ENCODE assay signal across 1 cellular context in genomic region chr19:56594783-56595547, GRCh38.
A peak's percentile ranks its signal among the peaks of the same experiment; 100 is the strongest.
TF ChIP-seq lines count a peak whose summit lies in the region.

ZNF71 (plus strand) TSS chr19:56595302; CDS start chr19:56601559, 6,257 bp downstream.

TF ChIP-seq in HepG2, 621 proteins besides CTCF, POLR2A, EP300 and RAD21 (continued from another document and continues in another):
- TF ChIP-seq THAP9 (CRISPR knock-in tag; IDR thresholded peaks at IDR 0.05; ENCODE audit: borderline replicate concordance) (no peak), TMF1 (CRISPR knock-in tag; IDR thresholded peaks at IDR 0.05; ENCODE audit: low read depth) (peak; percentile 84; the same call in 1 of the 2 replicates), ZNF513 (CRISPR knock-in tag; conservative IDR thresholded peaks at IDR 0.05) (no peak), CREB1 (IDR thresholded peaks at IDR 0.05) (no peak), CREB1 (CRISPR knock-in tag; IDR thresholded peaks at IDR 0.05) (no peak), GPBP1L1 (CRISPR knock-in tag; IDR thresholded peaks at IDR 0.05) (no peak), BHLHE40 (IDR thresholded peaks at IDR 0.05; ENCODE audit: low read length) (no peak), ZFP36L2 (CRISPR knock-in tag; IDR thresholded peaks at IDR 0.05) (no peak), GATAD2A (CRISPR knock-in tag; IDR thresholded peaks at IDR 0.05) (no peak), THRA (CRISPR knock-in tag; IDR thresholded peaks at IDR 0.05; ENCODE audit: borderline replicate concordance) (no peak), NFKB2 (CRISPR knock-in tag; IDR thresholded peaks at IDR 0.05; ENCODE audit: borderline replicate concordance) (no peak), SP140L (CRISPR knock-in tag; IDR thresholded peaks at IDR 0.05; ENCODE audit: borderline replicate concordance) (no peak), ZNF83 (CRISPR knock-in tag; IDR thresholded peaks at IDR 0.05; ENCODE audit: borderline replicate concordance) (no peak), KLF11 (CRISPR knock-in tag; IDR thresholded peaks at IDR 0.05) (no peak), ASH2L (IDR thresholded peaks at IDR 0.05; ENCODE audit: insufficient read length, low read depth, low read length) (peak; percentile 64), FOXA3 (CRISPR knock-in tag; IDR thresholded peaks at IDR 0.05) (no peak), MED8 (CRISPR knock-in tag; IDR thresholded peaks at IDR 0.05; ENCODE audit: insufficient replicate concordance) (no peak), ZFY (CRISPR knock-in tag; IDR thresholded peaks at IDR 0.05) (peak; percentile 97), ZNF883 (CRISPR knock-in tag; IDR thresholded peaks at IDR 0.05; ENCODE audit: not compliant biosample characterization) (peak; percentile 90), GABPB1 (CRISPR knock-in tag; IDR thresholded peaks at IDR 0.05) (peak; percentile 88), SP4 (CRISPR knock-in tag; IDR thresholded peaks at IDR 0.05) (0 out of 2 replicates have a peak, but pooled peaks have one; percentile 39), NFKBIZ (CRISPR knock-in tag; IDR thresholded peaks at IDR 0.05) (no peak), TBX2 (CRISPR knock-in tag; IDR thresholded peaks at IDR 0.05; ENCODE audit: borderline replicate concordance) (peak; percentile 35; the same call in 1 of the 2 replicates), ZNF432 (CRISPR knock-in tag; IDR thresholded peaks at IDR 0.05; ENCODE audit: borderline replicate concordance) (no peak), FOXP1 (IDR thresholded peaks at IDR 0.05) (no peak), FOXP1 (CRISPR knock-in tag; IDR thresholded peaks at IDR 0.05) (no peak), CEBPG (CRISPR knock-in tag; IDR thresholded peaks at IDR 0.05) (no peak), DPF2 (CRISPR knock-in tag; IDR thresholded peaks at IDR 0.05; ENCODE audit: borderline replicate concordance, low read depth) (no peak), TEAD3 (CRISPR knock-in tag; optimal IDR thresholded peaks at IDR 0.05; ENCODE audit: borderline replicate concordance) (no peak), ARNT (IDR thresholded peaks at IDR 0.05) (no peak), POLR2G (IDR thresholded peaks at IDR 0.05; ENCODE audit: low read depth, low read length) (peak; percentile 60), ZNF160 (CRISPR knock-in tag; IDR thresholded peaks at IDR 0.05) (peak; percentile 49; the same call in 1 of the 2 replicates), EZH2 (conservative IDR thresholded peaks at IDR 0.05; ENCODE audit: low read depth, low read length) (no peak), MBNL3 (CRISPR knock-in tag; conservative IDR thresholded peaks at IDR 0.05) (no peak), ZNF878 (CRISPR knock-in tag; IDR thresholded peaks at IDR 0.05) (no peak), STAG1 (CRISPR knock-in tag; IDR thresholded peaks at IDR 0.05) (no peak), CREBL2 (CRISPR knock-in tag; IDR thresholded peaks at IDR 0.05; ENCODE audit: borderline replicate concordance) (0 out of 2 replicates have a peak, but pooled peaks have one; percentile 40), MATR3 (CRISPR knock-in tag; IDR thresholded peaks at IDR 0.05) (no peak), LCORL (IDR thresholded peaks at IDR 0.05) (no peak), LCORL (CRISPR knock-in tag; IDR thresholded peaks at IDR 0.05) (peak; percentile 39), HOXA5 (CRISPR knock-in tag; IDR thresholded peaks at IDR 0.05) (no peak), ADNP (CRISPR knock-in tag; IDR thresholded peaks at IDR 0.05) (0 out of 2 replicates have a peak, but pooled peaks have one; percentile 60), ATF7-NPFF (CRISPR knock-in tag; IDR thresholded peaks at IDR 0.05; ENCODE audit: low read depth) (0 out of 2 replicates have a peak, but pooled peaks have one; percentile 55), ISX (CRISPR knock-in tag; conservative IDR thresholded peaks at IDR 0.05) (no peak), ZNF337 (CRISPR knock-in tag; IDR thresholded peaks at IDR 0.05; ENCODE audit: borderline replicate concordance, low read depth) (no peak)
- TF ChIP-seq, protein P1, sequence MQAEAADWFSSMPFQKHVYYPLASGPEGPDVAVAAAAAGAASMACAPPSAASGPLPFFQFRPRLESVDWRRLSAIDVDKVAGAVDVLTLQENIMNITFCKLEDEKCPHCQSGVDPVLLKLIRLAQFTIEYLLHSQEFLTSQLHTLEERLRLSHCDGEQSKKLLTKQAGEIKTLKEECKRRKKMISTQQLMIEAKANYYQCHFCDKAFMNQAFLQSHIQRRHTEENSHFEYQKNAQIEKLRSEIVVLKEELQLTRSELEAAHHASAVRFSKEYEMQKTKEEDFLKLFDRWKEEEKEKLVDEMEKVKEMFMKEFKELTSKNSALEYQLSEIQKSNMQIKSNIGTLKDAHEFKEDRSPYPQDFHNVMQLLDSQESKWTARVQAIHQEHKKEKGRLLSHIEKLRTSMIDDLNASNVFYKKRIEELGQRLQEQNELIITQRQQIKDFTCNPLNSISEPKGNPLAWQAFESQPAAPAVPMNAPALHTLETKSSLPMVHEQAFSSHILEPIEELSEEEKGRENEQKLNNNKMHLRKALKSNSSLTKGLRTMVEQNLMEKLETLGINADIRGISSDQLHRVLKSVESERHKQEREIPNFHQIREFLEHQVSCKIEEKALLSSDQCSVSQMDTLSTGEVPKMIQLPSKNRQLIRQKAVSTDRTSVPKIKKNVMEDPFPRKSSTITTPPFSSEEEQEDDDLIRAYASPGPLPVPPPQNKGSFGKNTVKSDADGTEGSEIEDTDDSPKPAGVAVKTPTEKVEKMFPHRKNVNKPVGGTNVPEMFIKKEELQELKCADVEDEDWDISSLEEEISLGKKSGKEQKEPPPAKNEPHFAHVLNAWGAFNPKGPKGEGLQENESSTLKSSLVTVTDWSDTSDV (CRISPR knock-in tag; IDR thresholded peaks at IDR 0.05) = no peak
- TF ChIP-seq, protein P2, sequence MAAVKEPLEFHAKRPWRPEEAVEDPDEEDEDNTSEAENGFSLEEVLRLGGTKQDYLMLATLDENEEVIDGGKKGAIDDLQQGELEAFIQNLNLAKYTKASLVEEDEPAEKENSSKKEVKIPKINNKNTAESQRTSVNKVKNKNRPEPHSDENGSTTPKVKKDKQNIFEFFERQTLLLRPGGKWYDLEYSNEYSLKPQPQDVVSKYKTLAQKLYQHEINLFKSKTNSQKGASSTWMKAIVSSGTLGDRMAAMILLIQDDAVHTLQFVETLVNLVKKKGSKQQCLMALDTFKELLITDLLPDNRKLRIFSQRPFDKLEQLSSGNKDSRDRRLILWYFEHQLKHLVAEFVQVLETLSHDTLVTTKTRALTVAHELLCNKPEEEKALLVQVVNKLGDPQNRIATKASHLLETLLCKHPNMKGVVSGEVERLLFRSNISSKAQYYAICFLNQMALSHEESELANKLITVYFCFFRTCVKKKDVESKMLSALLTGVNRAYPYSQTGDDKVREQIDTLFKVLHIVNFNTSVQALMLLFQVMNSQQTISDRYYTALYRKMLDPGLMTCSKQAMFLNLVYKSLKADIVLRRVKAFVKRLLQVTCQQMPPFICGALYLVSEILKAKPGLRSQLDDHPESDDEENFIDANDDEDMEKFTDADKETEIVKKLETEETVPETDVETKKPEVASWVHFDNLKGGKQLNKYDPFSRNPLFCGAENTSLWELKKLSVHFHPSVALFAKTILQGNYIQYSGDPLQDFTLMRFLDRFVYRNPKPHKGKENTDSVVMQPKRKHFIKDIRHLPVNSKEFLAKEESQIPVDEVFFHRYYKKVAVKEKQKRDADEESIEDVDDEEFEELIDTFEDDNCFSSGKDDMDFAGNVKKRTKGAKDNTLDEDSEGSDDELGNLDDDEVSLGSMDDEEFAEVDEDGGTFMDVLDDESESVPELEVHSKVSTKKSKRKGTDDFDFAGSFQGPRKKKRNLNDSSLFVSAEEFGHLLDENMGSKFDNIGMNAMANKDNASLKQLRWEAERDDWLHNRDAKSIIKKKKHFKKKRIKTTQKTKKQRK (IDR thresholded peaks at IDR 0.05; ENCODE audit: low read length) = no peak
- TF ChIP-seq, protein P3, sequence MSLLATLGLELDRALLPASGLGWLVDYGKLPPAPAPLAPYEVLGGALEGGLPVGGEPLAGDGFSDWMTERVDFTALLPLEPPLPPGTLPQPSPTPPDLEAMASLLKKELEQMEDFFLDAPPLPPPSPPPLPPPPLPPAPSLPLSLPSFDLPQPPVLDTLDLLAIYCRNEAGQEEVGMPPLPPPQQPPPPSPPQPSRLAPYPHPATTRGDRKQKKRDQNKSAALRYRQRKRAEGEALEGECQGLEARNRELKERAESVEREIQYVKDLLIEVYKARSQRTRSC (CRISPR knock-in tag; IDR thresholded peaks at IDR 0.05; ENCODE audit: low read depth) = no peak
- TF ChIP-seq, protein P4, sequence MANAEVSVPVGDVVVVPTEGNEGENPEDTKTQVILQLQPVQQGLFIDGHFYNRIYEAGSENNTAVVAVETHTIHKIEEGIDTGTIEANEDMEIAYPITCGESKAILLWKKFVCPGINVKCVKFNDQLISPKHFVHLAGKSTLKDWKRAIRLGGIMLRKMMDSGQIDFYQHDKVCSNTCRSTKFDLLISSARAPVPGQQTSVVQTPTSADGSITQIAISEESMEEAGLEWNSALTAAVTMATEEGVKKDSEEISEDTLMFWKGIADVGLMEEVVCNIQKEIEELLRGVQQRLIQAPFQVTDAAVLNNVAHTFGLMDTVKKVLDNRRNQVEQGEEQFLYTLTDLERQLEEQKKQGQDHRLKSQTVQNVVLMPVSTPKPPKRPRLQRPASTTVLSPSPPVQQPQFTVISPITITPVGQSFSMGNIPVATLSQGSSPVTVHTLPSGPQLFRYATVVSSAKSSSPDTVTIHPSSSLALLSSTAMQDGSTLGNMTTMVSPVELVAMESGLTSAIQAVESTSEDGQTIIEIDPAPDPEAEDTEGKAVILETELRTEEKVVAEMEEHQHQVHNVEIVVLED (CRISPR knock-in tag; IDR thresholded peaks at IDR 0.05; ENCODE audit: borderline replicate concordance) = peak; percentile 80
- TF ChIP-seq, protein P5, sequence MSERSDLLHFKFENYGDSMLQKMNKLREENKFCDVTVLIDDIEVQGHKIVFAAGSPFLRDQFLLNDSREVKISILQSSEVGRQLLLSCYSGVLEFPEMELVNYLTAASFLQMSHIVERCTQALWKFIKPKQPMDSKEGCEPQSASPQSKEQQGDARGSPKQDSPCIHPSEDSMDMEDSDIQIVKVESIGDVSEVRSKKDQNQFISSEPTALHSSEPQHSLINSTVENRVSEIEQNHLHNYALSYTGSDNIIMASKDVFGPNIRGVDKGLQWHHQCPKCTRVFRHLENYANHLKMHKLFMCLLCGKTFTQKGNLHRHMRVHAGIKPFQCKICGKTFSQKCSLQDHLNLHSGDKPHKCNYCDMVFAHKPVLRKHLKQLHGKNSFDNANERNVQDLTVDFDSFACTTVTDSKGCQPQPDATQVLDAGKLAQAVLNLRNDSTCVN (CRISPR knock-in tag; IDR thresholded peaks at IDR 0.05; ENCODE audit: borderline replicate concordance) = no peak; the same call in 1 of the 2 replicates
